Comparison of ENCODE assay signal across 11 cellular contexts in genomic region chr1:179083533-179083932, GRCh38. TPM values are rescaled to one million over a fixed set of nuclear protein-coding genes. Genes with fewer than 3 reads are reported as not detected.
A peak's percentile ranks its signal among the peaks of the same experiment; 100 is the strongest.
DNase-seq lines count a peak whose midpoint lies in the region; ATAC-seq, FAIRE-seq and TF ChIP-seq lines count a peak whose summit lies in the region.
"Had no signal": no experiment of that assay in that cellular context is flagged by ENCODE, and none has a peak within 500 bp of the region (broad histone marks: within the 10 kb centered on the region; RNA-seq: fewer than 3 reads in every experiment).

No MANE protein-coding gene starts in this region.

- H3K9me3 ChIP-seq in Caco-2, result no peaks in the 10 kb centered on the region
- H3K9me3 ChIP-seq in SJCRH30 (replicated peaks), result no peaks in the 10 kb centered on the region

- no peak overlapping the region for H3K23ac ChIP-seq in mesendoderm (ENCODE audit: low read length)

- no peak overlapping the region for H4K8ac ChIP-seq in mesendoderm (ENCODE audit: low read depth, low read length)

- no peak overlapping the region for H3K27ac ChIP-seq in mesendoderm (ENCODE audit: low read depth, low read length)
- H3K27ac ChIP-seq in SJCRH30, result no peak overlapping the region
- H3K27ac ChIP-seq: cardiac muscle cell had no signal

- H2AK5ac ChIP-seq in mesendoderm (ENCODE audit: low read length), result no peak overlapping the region

- CTCF ChIA-PET in Caco-2 (lab: Charles Lee) (interaction anchor here (1.0 kb wide), 1 partner anchor 210 kb away, joined by 3 read pairs; the partner anchor contains the start of gene SOAT1), T-cell (lab: Charles Lee) (interaction anchor here (0.6 to 1.1 kb wide), 4 partner anchors 38 to 731 kb away, joined by 3 to 5 read pairs (median 3); partner anchors contain the start of gene AXDND1 (in 1 of the 2))

- no TSS peak for BruUV-seq in Caco-2 (replicated peaks; lab: Mats Ljungman, UMichigan)

- no peak overlapping the region for H4K5ac ChIP-seq in mesendoderm (ENCODE audit: low read length)

- no peak overlapping the region for H2BK15ac ChIP-seq in mesendoderm (replicated peaks; ENCODE audit: low read depth)

- H3K27me3 ChIP-seq in Caco-2 (replicated peaks; ENCODE audit: control insufficient read depth, insufficient read depth, low read length) (no peaks in the 10 kb centered on the region), mesendoderm (ENCODE audit: insufficient read depth, low read length, poor library complexity) (no peaks in the 10 kb centered on the region), SJCRH30 (no peaks in the 10 kb centered on the region)
- H3K27me3 ChIP-seq: cardiac muscle cell had no signal

- H3K9me3 Mint-ChIP-seq in Caco-2 (ENCODE audit: unreplicated experiment), result no peaks in the 10 kb centered on the region
- no peaks in the 10 kb centered on the region for H3K9me3 Mint-ChIP-seq in T-cell

- H3K4me3 Mint-ChIP-seq in Caco-2 (ENCODE audit: unreplicated experiment), result peak overlapping the region; percentile 45
- H3K4me3 Mint-ChIP-seq in T-cell, result peak overlapping the region; percentile 94 to 98 (median 97)

- intact Hi-C loops in Caco-2 (cut with micrococcal nuclease; ENCODE audit: unreplicated experiment) (loop anchor here (2.0 to 10.0 kb wide), 3 partner anchors 361 to 1411 kb away; no protein-coding TSS in a partner anchor), cardiac septum (cut with DNase I) (loop anchor here (2.0 to 5.0 kb wide), 2 partner anchors 56 to 209 kb away; partner anchors contain the start of genes FAM20B and SOAT1)

- no peak overlapping the region for H2BK5ac ChIP-seq in mesendoderm (ENCODE audit: low read length)

- H3K79me2 ChIP-seq in mesendoderm (ENCODE audit: control insufficient read depth, insufficient read depth, low read length), result no peaks in the 10 kb centered on the region

- H3K4me2 ChIP-seq in mesendoderm (ENCODE audit: low read length), result no peak overlapping the region

- no peak for TF ChIP-seq CTCF in Caco-2 (IDR thresholded peaks at IDR 0.05; ENCODE audit: insufficient read depth in 1 of 2, low read depth in 1 of 2, low read length in 1 of 2, severe bottlenecking in 1 of 2, unreplicated experiment in 1 of 2)

- ATAC-seq in T-cell (replicated peaks in 1 of 4), result no peak

- POLR2A ChIA-PET in Caco-2 (lab: Charles Lee) (no interaction called here), T-cell (lab: Charles Lee) (no interaction called here)

- WGBS in mesendoderm (ENCODE audit: extremely low coverage, insufficient coverage, low lambda C conversion rate), result no CpG with 5 or more reads among the region's 8 CpGs

- H3K4me1 Mint-ChIP-seq in Caco-2 (ENCODE audit: low read depth, unreplicated experiment) (peaks cover 9% of the 10 kb centered on the region), T-cell (peaks cover 26 to 35% (median 28%) of the 10 kb centered on the region in 3 donors)

- H3K56ac ChIP-seq in mesendoderm (ENCODE audit: low read length), result no peak overlapping the region

- no peak overlapping the region for H3K4me3 ChIP-seq in Caco-2 (ENCODE audit: low read depth, low read length)
- no peak overlapping the region for H3K4me3 ChIP-seq in mesendoderm (ENCODE audit: low read length)
- H3K4me3 ChIP-seq in SJCRH30, result no peak overlapping the region

- no peak overlapping the region for H2BK120ac ChIP-seq in mesendoderm (ENCODE audit: low read depth, low read length)

- H3K36me3 Mint-ChIP-seq in Caco-2 (ENCODE audit: insufficient read depth, unreplicated experiment) (peaks cover 27% of the 10 kb centered on the region), T-cell (peaks cover 7% of the 10 kb centered on the region)

- H3K4ac ChIP-seq in mesendoderm (ENCODE audit: low read depth, low read length), result no peak overlapping the region

- H3K27ac Mint-ChIP-seq in Caco-2 (ENCODE audit: unreplicated experiment) (no peak overlapping the region), T-cell (peak overlapping the region in 1 of 2 donors; percentile 71)

- no peak overlapping the region for H3K9ac ChIP-seq in mesendoderm (ENCODE audit: low read length)

- no peak for DNase-seq in Caco-2
- peak; percentile 40 for DNase-seq in GM19239 (ENCODE audit: insufficient read length, low spot score)
- DNase-seq in T-cell, result no peak
- peak; percentile 44 for DNase-seq in mesendoderm
- DNase-seq in cardiac septum (ENCODE audit: low spot score), result no peak
- DNase-seq in SJCRH30, result no peak
- no peak for DNase-seq in DMS 273 (lab: John Stamatoyannopoulos, UW; ENCODE audit: unreplicated experiment)
- no peak for DNase-seq in NCI-H2029 (lab: John Stamatoyannopoulos, UW)
- DNase-seq: NCI-H510A had no signal

- FAIRE-seq in GM19239 (lab: Jason Lieb, UNC), result peak; percentile 79
- FAIRE-seq: G401.6 had no signal

- H3K79me1 ChIP-seq in mesendoderm (ENCODE audit: low read length), result peaks cover 8% of the 10 kb centered on the region

- peaks cover 5% of the 10 kb centered on the region; the same call in 1 of the 2 replicates for H3K4me1 ChIP-seq in Caco-2
- peaks cover 7% of the 10 kb centered on the region for H3K4me1 ChIP-seq in mesendoderm (ENCODE audit: control insufficient read depth, low read depth, low read length)
- 0 out of 2 replicates have a peak, but pooled peaks cover 4% of the 10 kb centered on the region for H3K4me1 ChIP-seq in SJCRH30

- no peaks in the 10 kb centered on the region; the same call in 1 of the 2 replicates for H3K36me3 ChIP-seq in Caco-2 (ENCODE audit: control insufficient read depth, insufficient read depth, low read length)
- no peaks in the 10 kb centered on the region for H3K36me3 ChIP-seq in mesendoderm (ENCODE audit: control insufficient read depth, insufficient read depth, low read length)
- H3K36me3 ChIP-seq in SJCRH30, result no peaks in the 10 kb centered on the region
- H3K36me3 ChIP-seq: cardiac muscle cell had no signal

- H3K18ac ChIP-seq in mesendoderm (ENCODE audit: low read length), result no peak overlapping the region

- H3K27me3 Mint-ChIP-seq in Caco-2 (ENCODE audit: insufficient read depth, unreplicated experiment) (no peaks in the 10 kb centered on the region), T-cell (no peaks in the 10 kb centered on the region)

RNA-seq across cellular contexts. Expression of gene TOR3A, which starts 1.7 kb away (rescaled TPM):
- total RNA-seq in Caco-2 (2022) (25.0 and 25.2 TPM in 2 replicates), T-cell (10 to 100 TPM; 19.1 to 30.6 (median 23.7) TPM), cardiac septum (8.7 TPM)
- 16.7 TPM for polyA plus RNA-seq in mesendoderm (2013, experiment 1 of 2)
- 15.2 TPM for polyA plus RNA-seq in mesendoderm (2013, experiment 2 of 2)
- 14.6 and 15.4 TPM in 2 replicates for total RNA-seq in SJCRH30 (2014; rRNA removed; shearing (Covaris generic))

RNA-seq across cellular contexts. Expression of gene FAM20B, which starts 57.8 kb away (rescaled TPM):
- total RNA-seq in Caco-2 (2022) (24.5 and 26.1 TPM in 2 replicates), T-cell (10 to 100 TPM; 17.2 to 26.6 (median 25.5) TPM), cardiac septum (54.6 TPM)
- polyA plus RNA-seq in mesendoderm (2013, experiment 1 of 2), result 20.1 TPM
- polyA plus RNA-seq in mesendoderm (2013, experiment 2 of 2), result 19.7 TPM
- 33.6 and 35.1 TPM in 2 replicates for total RNA-seq in SJCRH30 (2014; rRNA removed; shearing (Covaris generic))

Comparison
In these comparisons a context has a peak if more than half of its experiments do, and no peak if none do; other contexts are left out.
1. DNase-seq: peak in GM19239 (single experiment) and mesendoderm (single experiment); none in Caco-2 (0 of 2), T-cell (0 of 34), cardiac septum (single experiment), SJCRH30 (0 of 2), DMS 273 (single experiment) and NCI-H2029 (single experiment).